Comparison of ENCODE assay signal across 8 cellular contexts in genomic region chr3:44762170-44762677, GRCh38. TPM values are rescaled to one million over a fixed set of nuclear protein-coding genes. Genes with fewer than 3 reads are reported as not detected.
DNase-seq lines count a peak whose midpoint lies in the region; ATAC-seq and TF ChIP-seq lines count a peak whose summit lies in the region.

No MANE protein-coding gene starts in this region.

- DNase-seq in heart right ventricle (no peak), left ventricle myocardium superior (no peak), NK-92 (lab: John Stamatoyannopoulos, UW; ENCODE audit: unreplicated experiment) (no peak), NCI-H774 (lab: John Stamatoyannopoulos, UW) (no peak)
- DNase-seq in activated CD4-positive, CD25-positive, alpha-beta regulatory T cell (lab: John Stamatoyannopoulos, UW) = no peak

- H4K20me1 ChIP-seq in OCI-LY3 (ENCODE audit: insufficient read depth, low read length) = no peaks in the 10 kb centered on the region

- intact Hi-C loops in heart right ventricle (cut with DNase I) = loop anchor here in 4 of 10 donors (5.0 to 10.0 kb wide), 4 partner anchors 50 to 247 kb away; partner anchors contain the start of genes TMEM42 (in 4 of the 4) and ZNF502 (in 1 of the 4)
- intact Hi-C loops in left ventricle myocardium superior (cut with micrococcal nuclease) = no loop called here

- H3K4me3 ChIP-seq in heart right ventricle (peak overlapping the region; percentile 56 to 94 (median 86)), OCI-LY3 (ENCODE audit: low read length) (peak overlapping the region; percentile 79), endocrine pancreas (ENCODE audit: control insufficient read depth, insufficient read depth, low read length) (peak overlapping the region; percentile 38), neutrophil (ENCODE audit: low read depth in 1 of 2, low read length in 1 of 2) (peak overlapping the region; percentile 68 to 76)

- peak overlapping the region; percentile 87 for H3K4me2 ChIP-seq in OCI-LY3 (ENCODE audit: low read length)

- H3K36me3 ChIP-seq in heart right ventricle (peaks cover 0 to 25% (median 5%) of the 10 kb centered on the region in 9 donors), OCI-LY3 (replicated peaks; ENCODE audit: low read depth, low read length) (peaks cover 52% of the 10 kb centered on the region), endocrine pancreas (ENCODE audit: control insufficient read depth, insufficient read depth, low read length) (peaks cover 3% of the 10 kb centered on the region), neutrophil (peaks cover 4% of the 10 kb centered on the region)

- H3K27me3 ChIP-seq in heart right ventricle (no peaks in the 10 kb centered on the region), OCI-LY3 (ENCODE audit: low read depth, low read length) (no peaks in the 10 kb centered on the region), endocrine pancreas (ENCODE audit: control insufficient read depth, insufficient read depth, low read length) (no peaks in the 10 kb centered on the region), neutrophil (no peaks in the 10 kb centered on the region)

- H3K9ac ChIP-seq in OCI-LY3 (ENCODE audit: low read length) (peak overlapping the region; percentile 75), endocrine pancreas (ENCODE audit: control insufficient read depth, insufficient read depth, low read length) (peak overlapping the region; percentile 56)

- H3K4me1 ChIP-seq in heart right ventricle (peaks cover 0 to 21% (median 12%) of the 10 kb centered on the region in 9 donors), OCI-LY3 (ENCODE audit: low read length) (peaks cover 6% of the 10 kb centered on the region), endocrine pancreas (ENCODE audit: control insufficient read depth, insufficient read depth, low read length) (no peaks in the 10 kb centered on the region), neutrophil (ENCODE audit: control insufficient read depth in 1 of 2, insufficient read depth in 1 of 2, low read depth in 1 of 2, low read length in 1 of 2) (peaks cover 15 to 24% of the 10 kb centered on the region in 2 experiments)

- TF ChIP-seq CTCF in heart right ventricle (IDR thresholded peaks at IDR 0.05) (no peak), OCI-LY3 (IDR thresholded peaks at IDR 0.05; ENCODE audit: low read depth, low read length) (no peak), neutrophil (IDR thresholded peaks at IDR 0.05) (no peak)

- H3K9me3 ChIP-seq in heart right ventricle = peaks cover 0 to 31% (median 0%) of the 10 kb centered on the region in 11 donors
- H3K9me3 ChIP-seq in OCI-LY3 (ENCODE audit: insufficient read depth, low read length) = peaks cover 27% of the 10 kb centered on the region
- peaks cover 7% of the 10 kb centered on the region for H3K9me3 ChIP-seq in endocrine pancreas (ENCODE audit: control insufficient read depth, low read length)
- H3K9me3 ChIP-seq in neutrophil = no peaks in the 10 kb centered on the region

- 2% methylated on average over 9 of the region's 9 CpGs for WGBS in heart right ventricle, 2 donors

- peak overlapping the region in 1 of 10 donors; percentile 92 for H3K27ac ChIP-seq in heart right ventricle
- peak overlapping the region; percentile 46 for H3K27ac ChIP-seq in OCI-LY3 (ENCODE audit: low read length)
- H3K27ac ChIP-seq in neutrophil = no peak overlapping the region

- peaks cover 90% of the 10 kb centered on the region for H3K79me2 ChIP-seq in OCI-LY3 (ENCODE audit: low read length)

- no peak for ATAC-seq in heart right ventricle
- no peak for ATAC-seq in left ventricle myocardium superior

- H2AFZ ChIP-seq in OCI-LY3 (ENCODE audit: low read depth, low read length) = peak overlapping the region; percentile 42

RNA-seq across cellular contexts. Expression of gene KIF15, which starts 0.6 kb away (rescaled TPM):
- 1 to 10 TPM in 1 of 10 donors, under 1 TPM in 9; 0.17 to 1.9 (median 0.50) TPM for total RNA-seq in heart right ventricle
- under 1 TPM; 0.22 to 0.32 TPM for polyA plus RNA-seq in heart right ventricle
- 1.1 TPM for total RNA-seq in left ventricle myocardium superior

RNA-seq across cellular contexts. Expression of gene KIAA1143, which starts 0.8 kb away (rescaled TPM):
- total RNA-seq in heart right ventricle (10 to 100 TPM; 27.7 to 36.6 (median 34.8) TPM), left ventricle myocardium superior (37.2 TPM)
- polyA plus RNA-seq in heart right ventricle = 10 to 100 TPM in 1 of 2 donors, 1 to 10 TPM in 1; 9.9 to 11.3 TPM

RNA-seq across cellular contexts. Expression of gene ZNF501, which starts 32.8 kb away (rescaled TPM):
- total RNA-seq in heart right ventricle (1 to 10 TPM; 3.0 to 8.7 (median 4.8) TPM), left ventricle myocardium superior (3.5 TPM)
- 1 to 10 TPM; 1.5 to 1.7 TPM for polyA plus RNA-seq in heart right ventricle

RNA-seq across cellular contexts. Expression of gene ZNF502, which starts 49.8 kb away (rescaled TPM):
- 1 to 10 TPM; 2.8 to 4.6 (median 3.5) TPM for total RNA-seq in heart right ventricle
- polyA plus RNA-seq in heart right ventricle = 1 to 10 TPM; 1.9 to 2.9 TPM
- 3.6 TPM for total RNA-seq in left ventricle myocardium superior
